8 cellular contexts compared by ENCODE assay signal in genomic region chr3:101725192-101725889, GRCh38. TPM values are rescaled to one million over a fixed set of nuclear protein-coding genes. Genes with fewer than 3 reads are reported as not detected.
DNase-seq lines count a peak whose midpoint lies in the region; ATAC-seq, FAIRE-seq and TF ChIP-seq lines count a peak whose summit lies in the region.

No MANE protein-coding gene starts in this region.

- H3K27me3 ChIP-seq in DND-41 (ENCODE audit: insufficient read depth, low read length, poor library complexity) (no peaks in the 10 kb centered on the region), Karpas-422 (ENCODE audit: low read length) (no peaks in the 10 kb centered on the region)

- H4K20me1 ChIP-seq in DND-41 (ENCODE audit: insufficient read depth, low read length) (no peaks in the 10 kb centered on the region), Karpas-422 (ENCODE audit: insufficient read depth, low read depth, low read length) (no peaks in the 10 kb centered on the region)

- no peak for FAIRE-seq in kidney (lab: Jason Lieb, UNC)

- DNase-seq in DND-41 (peak; percentile 47), Karpas-422 (peak; percentile 80), UCSD-AML1 (lab: John Stamatoyannopoulos, UW; ENCODE audit: unreplicated experiment) (peak; percentile 55), kidney (peak; percentile 77), NCI-H2029 (lab: John Stamatoyannopoulos, UW) (no peak)
- no peak for DNase-seq in central memory CD8-positive, alpha-beta T cell (ENCODE audit: low spot score in 2 of 2)
- DNase-seq in stimulated activated CD8-positive, alpha-beta memory T cell treated with anti-CD3 and anti-CD28 coated beads, Interleukin-4, amount 100 ng/mL, for 24 hours (ENCODE audit: low read depth): peak; percentile 4

- peak overlapping the region; percentile 88 for H3K4me2 ChIP-seq in DND-41 (ENCODE audit: insufficient read depth, low read length)
- peak overlapping the region; percentile 96 for H3K4me2 ChIP-seq in Karpas-422 (ENCODE audit: low read depth, low read length, poor library complexity, severe bottlenecking)

- peaks cover 26% of the 10 kb centered on the region for H3K4me1 Mint-ChIP-seq in central memory CD8-positive, alpha-beta T cell

- H3K9me3 Mint-ChIP-seq in central memory CD8-positive, alpha-beta T cell: no peaks in the 10 kb centered on the region

- TF ChIP-seq CTCF in DND-41 (IDR thresholded peaks at IDR 0.05; ENCODE audit: borderline replicate concordance, extremely low read depth, low read length, poor library complexity, severe bottlenecking): no peak
- no peak for TF ChIP-seq CTCF in kidney (IDR thresholded peaks at IDR 0.05; ENCODE audit: borderline replicate concordance, extremely low read depth, insufficient read depth)

- intact Hi-C loops in kidney (cut with DNase I): no loop called here

- H3K4me1 ChIP-seq in DND-41 (ENCODE audit: insufficient read depth, low read length): peaks cover 36% of the 10 kb centered on the region
- H3K4me1 ChIP-seq in Karpas-422 (ENCODE audit: low read length): peaks cover 28% of the 10 kb centered on the region
- peaks cover 0 to 3% of the 10 kb centered on the region in 2 donors for H3K4me1 ChIP-seq in kidney (ENCODE audit: control insufficient read depth in 1 of 2, insufficient read depth in 1 of 2, low read depth in 1 of 2, low read length in 2 of 2)

- peaks cover 38% of the 10 kb centered on the region for H3K36me3 ChIP-seq in DND-41 (ENCODE audit: insufficient read depth, low read length)
- peaks cover 18% of the 10 kb centered on the region; the same call in 1 of the 2 replicates for H3K36me3 ChIP-seq in Karpas-422 (ENCODE audit: insufficient read depth, low read length)
- no peaks in the 10 kb centered on the region for H3K36me3 ChIP-seq in kidney (ENCODE audit: control insufficient read depth in 1 of 2, insufficient read depth in 2 of 2, low read length in 2 of 2)

- H3K79me2 ChIP-seq in DND-41 (ENCODE audit: insufficient read depth, low read length): peaks cover 37% of the 10 kb centered on the region
- H3K79me2 ChIP-seq in Karpas-422 (ENCODE audit: low read length): peaks cover 37% of the 10 kb centered on the region

- peak overlapping the region; percentile 99 for H3K4me3 Mint-ChIP-seq in central memory CD8-positive, alpha-beta T cell

- peaks cover 35% of the 10 kb centered on the region for H3K36me3 Mint-ChIP-seq in central memory CD8-positive, alpha-beta T cell (ENCODE audit: insufficient read depth)

- H3K9ac ChIP-seq in DND-41 (ENCODE audit: low read depth, low read length): peak overlapping the region; percentile 76
- peak overlapping the region; percentile 79 for H3K9ac ChIP-seq in Karpas-422 (ENCODE audit: low read length)
- peak overlapping the region; percentile 81 to 87 for H3K9ac ChIP-seq in kidney (ENCODE audit: low read length in 2 of 2)

- no peaks in the 10 kb centered on the region for H3K9me2 ChIP-seq in Karpas-422 (replicated peaks; ENCODE audit: insufficient read depth, low read length)

- H3K27ac Mint-ChIP-seq in central memory CD8-positive, alpha-beta T cell (ENCODE audit: low read depth): peak overlapping the region; percentile 96

- H2AFZ ChIP-seq in DND-41 (ENCODE audit: low read depth, low read length) (peak overlapping the region; percentile 97), Karpas-422 (ENCODE audit: low read length) (peak overlapping the region; percentile 54)

- H3K9me3 ChIP-seq in DND-41 (ENCODE audit: insufficient read depth, low read length, severe bottlenecking) (no peaks in the 10 kb centered on the region), Karpas-422 (ENCODE audit: low read length) (no peaks in the 10 kb centered on the region), kidney (ENCODE audit: control insufficient read depth in 1 of 2, low read length in 2 of 2) (no peaks in the 10 kb centered on the region)

- H3K27me3 Mint-ChIP-seq in central memory CD8-positive, alpha-beta T cell: no peaks in the 10 kb centered on the region

- peak overlapping the region; percentile 84 to 88 for H3K4me3 ChIP-seq in DND-41 (ENCODE audit: low read depth in 1 of 2, low read length in 2 of 2)
- H3K4me3 ChIP-seq in Karpas-422 (ENCODE audit: low read length): peak overlapping the region; percentile 78
- H3K4me3 ChIP-seq in kidney (ENCODE audit: low read length in 2 of 2): peak overlapping the region; percentile 92 to 99

- H3K27ac ChIP-seq in DND-41 (ENCODE audit: low read length) (peak overlapping the region; percentile 95), Karpas-422 (ENCODE audit: low read length) (peak overlapping the region; percentile 67), kidney (ENCODE audit: low read depth in 2 of 2, low read length in 2 of 2) (peak overlapping the region; percentile 36 to 96)

- ATAC-seq in DND-41 (ENCODE audit: insufficient read depth, low read depth): peak; percentile 9
- peak; percentile 20 for ATAC-seq in GM21717 (IDR thresholded peaks at IDR 0.05; ENCODE audit: unreplicated experiment)
- ATAC-seq in central memory CD8-positive, alpha-beta T cell (replicated peaks; ENCODE audit: extremely low read depth, poor library complexity, severe bottlenecking): peak; percentile 41

RNA-seq across cellular contexts. Expression of gene CEP97, which starts 0.9 kb away (rescaled TPM):
- 15.0 and 21.7 TPM in 2 replicates for total RNA-seq in Karpas-422 (2014; rRNA removed; shearing (Covaris generic); ENCODE audit: low replicate concordance)
- total RNA-seq in kidney: 7.5 TPM
- 1.7 TPM for polyA plus RNA-seq in kidney (ENCODE audit: insufficient read depth, low read depth, low replicate concordance)

RNA-seq across cellular contexts. Expression of gene RPL24, which starts 38.8 kb away (rescaled TPM):
- total RNA-seq in Karpas-422 (2014; rRNA removed; shearing (Covaris generic); ENCODE audit: low replicate concordance): 3,600 and 7,010 TPM in 2 replicates
- 844 TPM for total RNA-seq in kidney
- polyA plus RNA-seq in kidney (ENCODE audit: insufficient read depth, low read depth, low replicate concordance): 1,595 TPM

RNA-seq across cellular contexts. Expression of gene ZBTB11, which starts 48.4 kb away (rescaled TPM):
- 19.0 and 28.9 TPM in 2 replicates for total RNA-seq in Karpas-422 (2014; rRNA removed; shearing (Covaris generic); ENCODE audit: low replicate concordance)
- 14.1 TPM for total RNA-seq in kidney
- polyA plus RNA-seq in kidney (ENCODE audit: insufficient read depth, low read depth, low replicate concordance): 4.7 TPM

RNA-seq across cellular contexts. Expression of gene NXPE3, which starts 53.7 kb away (rescaled TPM):
- total RNA-seq in Karpas-422 (2014; rRNA removed; shearing (Covaris generic); ENCODE audit: low replicate concordance): 18.6 and 20.2 TPM in 2 replicates
- 13.3 TPM for total RNA-seq in kidney
- polyA plus RNA-seq in kidney (ENCODE audit: insufficient read depth, low read depth, low replicate concordance): 4.9 TPM

Comparison
In these comparisons a context has a peak if more than half of its experiments do, and no peak if none do; other contexts are left out.
1. DNase-seq: peak in DND-41 (single experiment), Karpas-422 (single experiment), UCSD-AML1 (single experiment), kidney (single experiment) and stimulated activated CD8-positive, alpha-beta memory T cell treated with anti-CD3 and anti-CD28 coated beads, Interleukin-4, amount 100 ng/mL, for 24 hours (single experiment); none in central memory CD8-positive, alpha-beta T cell (0 of 2) and NCI-H2029 (single experiment).
2. Peak in every context shown above with its lines, with median percentiles within 50 percentile points of each other: ATAC-seq, H3K27ac ChIP-seq, H3K4me3 ChIP-seq and H3K9ac ChIP-seq.